In genomic region chrX:107743995-107744394, GRCh38 we compare ENCODE assay signal across 36 cellular contexts. TPM values are rescaled to one million over a fixed set of nuclear protein-coding genes. Genes with fewer than 3 reads are reported as not detected.
DNase-seq lines count a peak whose midpoint lies in the region; ATAC-seq and TF ChIP-seq lines count a peak whose summit lies in the region.
"Had no signal": no experiment of that assay in that cellular context is flagged by ENCODE, and none has a peak within 500 bp of the region (broad histone marks: within the 10 kb centered on the region; RNA-seq: fewer than 3 reads in every experiment).

No MANE protein-coding gene starts in this region.

- no peaks in the 10 kb centered on the region for H3K36me3 ChIP-seq in right atrium auricular region
- no peaks in the 10 kb centered on the region for H3K36me3 ChIP-seq in heart right ventricle
- H3K36me3 ChIP-seq in gastroesophageal sphincter = no peaks in the 10 kb centered on the region
- no peaks in the 10 kb centered on the region for H3K36me3 ChIP-seq in sigmoid colon
- H3K36me3 ChIP-seq in urinary bladder (ENCODE audit: insufficient read depth) = no peaks in the 10 kb centered on the region
- H3K36me3 ChIP-seq: cardiac muscle cell, spleen had no signal

- intact Hi-C loops in heart right ventricle (cut with DNase I) = no loop called here
- intact Hi-C loops in sigmoid colon (cut with DNase I) = no loop called here

- no peak for DNase-seq in right atrium auricular region (ENCODE audit: low spot score)
- no peak for DNase-seq in heart right ventricle
- DNase-seq in sigmoid colon = no peak
- DNase-seq in stimulated activated CD4-positive, alpha-beta T cell treated with anti-CD3 and anti-CD28 coated beads, Interleukin-2, amount 100 ng/mL, for 24 hours = no peak
- no peak for DNase-seq in stimulated activated CD4-positive, alpha-beta T cell treated with anti-CD3 and anti-CD28 coated beads, Interleukin-1b, Interleukin-23, amount 100 ng/mL, for 48 hours
- DNase-seq: activated CD4-positive, alpha-beta T cell treated with anti-CD3 and anti-CD28 coated beads for 4 hours; activated CD8-positive, alpha-beta memory T cell treated with anti-CD3 and anti-CD28 coated beads for 24 hours; activated T-cell treated with anti-CD3 and anti-CD28 coated beads for 4 hours; DND-41; erythroblast; GF-D8; GM23248; NCI-H1048; NCI-H1694; NCI-H2171; spleen; stimulated activated CD4-positive, alpha-beta T cell treated with anti-CD3 and anti-CD28 coated beads, Interleukin-2, amount 100 ng/mL, for 48 hours; T1000 had no signal

- no peak for TF ChIP-seq POLR2A in gastroesophageal sphincter (IDR thresholded peaks at IDR 0.05)
- no peak for TF ChIP-seq POLR2A in sigmoid colon (IDR thresholded peaks at IDR 0.05)

- WGBS in heart right ventricle, 2 donors = 96 to 99% methylated on average over 7 of the region's 7 CpGs
- 80% methylated on average over 5 of the region's 7 CpGs; no CpG with 5 or more reads in 1 of the 2 donors for WGBS in gastroesophageal sphincter (ENCODE audit: low coverage in 1 of 2), 2 donors
- 96 to 98% methylated on average over 7 of the region's 7 CpGs for WGBS in sigmoid colon, 2 donors
- WGBS in urinary bladder = 97% methylated on average over 7 of the region's 7 CpGs

- H3K4me3 ChIP-seq in right atrium auricular region (no peak overlapping the region), heart right ventricle (no peak overlapping the region), gastroesophageal sphincter (no peak overlapping the region), sigmoid colon (no peak overlapping the region), urinary bladder (ENCODE audit: low read depth, low read length) (no peak overlapping the region)
- H3K4me3 ChIP-seq: cardiac muscle cell, coronary artery, GM23248, spleen had no signal

- ATAC-seq in heart right ventricle (no peak), gastroesophageal sphincter (no peak), HG02798 (IDR thresholded peaks at IDR 0.05; ENCODE audit: poor library complexity, unreplicated experiment) (no peak)
- ATAC-seq: natural killer cell treated with Interleukin-12 subunit alpha and Interleukin-12 subunit beta and Interleukin-15 and Interleukin-18, amount 100 ng/mL, for 72 hours had no signal

- TF ChIP-seq CTCF in right atrium auricular region (IDR thresholded peaks at IDR 0.05) (no peak), heart right ventricle (IDR thresholded peaks at IDR 0.05) (no peak), gastroesophageal sphincter (IDR thresholded peaks at IDR 0.05) (no peak), sigmoid colon (IDR thresholded peaks at IDR 0.05) (no peak)

- no peaks in the 10 kb centered on the region for H3K9me3 ChIP-seq in right atrium auricular region
- no peaks in the 10 kb centered on the region for H3K9me3 ChIP-seq in heart right ventricle
- no peaks in the 10 kb centered on the region for H3K9me3 ChIP-seq in gastroesophageal sphincter
- no peaks in the 10 kb centered on the region for H3K9me3 ChIP-seq in sigmoid colon
- H3K9me3 ChIP-seq: spleen had no signal

- TF ChIP-seq EP300 in gastroesophageal sphincter (IDR thresholded peaks at IDR 0.05) = no peak
- TF ChIP-seq EP300 in sigmoid colon (IDR thresholded peaks at IDR 0.05) = no peak

- H3K27ac ChIP-seq in right atrium auricular region (peak overlapping the region; percentile 86 to 93), heart right ventricle (peak overlapping the region in 1 of 10 donors; percentile 92), gastroesophageal sphincter (peak overlapping the region in 3 of 4 donors; percentile 87 to 94 (median 91)), sigmoid colon (peak overlapping the region; percentile 88 to 93 (median 91)), urinary bladder (ENCODE audit: low read depth) (peak overlapping the region; percentile 5)
- H3K27ac ChIP-seq: cardiac muscle cell, GM23248, VCaP had no signal

- peaks cover 0 to 66% of the 10 kb centered on the region in 2 donors for H3K4me1 ChIP-seq in right atrium auricular region
- peaks cover 22 to 83% (median 52%) of the 10 kb centered on the region in 9 donors for H3K4me1 ChIP-seq in heart right ventricle
- peaks cover 24 to 92% (median 44%) of the 10 kb centered on the region in 3 donors for H3K4me1 ChIP-seq in gastroesophageal sphincter
- peaks cover 0 to 66% (median 64%) of the 10 kb centered on the region in 4 donors for H3K4me1 ChIP-seq in sigmoid colon
- H3K4me1 ChIP-seq in urinary bladder (ENCODE audit: insufficient read depth) = peaks cover 2% of the 10 kb centered on the region

- H3K27me3 ChIP-seq in right atrium auricular region (no peaks in the 10 kb centered on the region), heart right ventricle (peaks cover 0 to 23% (median 0%) of the 10 kb centered on the region in 7 donors), gastroesophageal sphincter (no peaks in the 10 kb centered on the region), sigmoid colon (no peaks in the 10 kb centered on the region)
- H3K27me3 ChIP-seq: cardiac muscle cell had no signal

RNA-seq across cellular contexts. Expression of gene TSC22D3, which starts 31.6 kb away (rescaled TPM):
- total RNA-seq in right atrium auricular region = 100 to 1,000 TPM; 184 to 193 TPM
- 10 to 100 TPM; 26.3 to 88.2 (median 36.0) TPM for total RNA-seq in heart right ventricle
- 100 to 1,000 TPM in 1 of 2 donors, 10 to 100 TPM in 1; 70.7 to 153 TPM for polyA plus RNA-seq in heart right ventricle
- 100 to 1,000 TPM; 561 to 849 (median 691) TPM for total RNA-seq in gastroesophageal sphincter
- total RNA-seq in sigmoid colon = 100 to 1,000 TPM; 232 to 551 (median 473) TPM
- 100 to 1,000 TPM in 1 of 3 donors, 10 to 100 TPM in 2; 40.5 to 272 (median 64.9) TPM for polyA plus RNA-seq in sigmoid colon
- 63.2 TPM for total RNA-seq in urinary bladder
- polyA plus RNA-seq in urinary bladder = 843 TPM

RNA-seq across cellular contexts. Expression of gene NCBP2L, which starts 33.5 kb away (rescaled TPM):
- not detected for total RNA-seq in right atrium auricular region
- total RNA-seq in heart right ventricle = under 1 TPM in 1 of 10 donors, not detected in 9; 0.45 TPM
- under 1 TPM in 1 of 2 donors, not detected in 1; 0.01 TPM for polyA plus RNA-seq in heart right ventricle
- total RNA-seq in gastroesophageal sphincter = under 1 TPM in 1 of 4 donors, not detected in 3; 0.31 TPM
- total RNA-seq in sigmoid colon = not detected
- not detected for polyA plus RNA-seq in sigmoid colon
- not detected for total RNA-seq in urinary bladder
- not detected for polyA plus RNA-seq in urinary bladder
- total RNA-seq: A172; activated naive CD4-positive, alpha-beta T cell treated with anti-CD3 and anti-CD28 coated beads, Interleukin-2, amount 50 U/mL, for 72 hours; aorta; cardiac muscle cell; fibroblast of villous mesenchyme; GM23248; HT-29; kidney epithelial cell; lung microvascular endothelial cell; natural killer cell treated with Interleukin-12 subunit alpha and Interleukin-12 subunit beta and Interleukin-15 and Interleukin-18, amount 100 ng/mL, for 72 hours; NCI-H460; RPMI7951; SK-MEL-5; spleen; subcutaneous adipose tissue had no signal
- polyA plus RNA-seq: aorta, GM23248 had no signal
